15 cellular contexts compared by ENCODE assay signal in genomic region chr11:2271327-2272240, GRCh38. TPM values are rescaled to one million over a fixed set of nuclear protein-coding genes. Genes with fewer than 3 reads are reported as not detected.
DNase-seq lines count a peak whose midpoint lies in the region; ATAC-seq, FAIRE-seq and TF ChIP-seq lines count a peak whose summit lies in the region.
"Had no signal": no experiment of that assay in that cellular context is flagged by ENCODE, and none has a peak within 500 bp of the region (broad histone marks: within the 10 kb centered on the region; RNA-seq: fewer than 3 reads in every experiment).

No MANE protein-coding gene starts in this region.

- intact Hi-C loops in activated CD4-positive, alpha-beta T cell treated with anti-CD3 and anti-CD28 coated beads, Interleukin-2, amount 10 ng/mL, durations not matched to agents 24 days and 14 days (cut with micrococcal nuclease), result no loop called here
- intact Hi-C loops in lower leg skin (cut with DNase I; ENCODE audit: low total_unique reads), result no loop called here

- TF ChIP-seq POLR2A in lower leg skin (IDR thresholded peaks at IDR 0.05) (no peak), H54 (IDR thresholded peaks at IDR 0.05; ENCODE audit: low read depth, low read length) (no peak)

- H3K9me3 Mint-ChIP-seq in activated CD4-positive, alpha-beta T cell treated with anti-CD3 and anti-CD28 coated beads, Interleukin-2, amount 10 ng/mL, durations not matched to agents 24 days and 14 days, result no peaks in the 10 kb centered on the region
- H3K9me3 Mint-ChIP-seq in activated CD8-positive, alpha-beta memory T cell treated with anti-CD3 and anti-CD28 coated beads, Interleukin-2, amount 10 ng/mL, durations not matched to agents 7 days and 5 days (ENCODE audit: low read depth), result no peaks in the 10 kb centered on the region
- no peaks in the 10 kb centered on the region for H3K9me3 Mint-ChIP-seq in stimulated activated effector memory CD8-positive, alpha-beta T cell treated with anti-CD3 and anti-CD28 coated beads, Interleukin-12 subunit alpha, Interleukin-12 subunit beta, amount 100 ng/mL, for 72 hours
- H3K9me3 Mint-ChIP-seq: T-cell had no signal

- H3K27me3 Mint-ChIP-seq in activated CD4-positive, alpha-beta T cell treated with anti-CD3 and anti-CD28 coated beads, Interleukin-2, amount 10 ng/mL, durations not matched to agents 24 days and 14 days, result peaks cover 30% of the 10 kb centered on the region
- peaks cover 47% of the 10 kb centered on the region for H3K27me3 Mint-ChIP-seq in activated CD8-positive, alpha-beta memory T cell treated with anti-CD3 and anti-CD28 coated beads, Interleukin-2, amount 10 ng/mL, durations not matched to agents 7 days and 5 days

- H3K4me3 Mint-ChIP-seq in activated CD4-positive, alpha-beta T cell treated with anti-CD3 and anti-CD28 coated beads, Interleukin-2, amount 10 ng/mL, durations not matched to agents 24 days and 14 days, result peak overlapping the region; percentile 63
- no peak overlapping the region for H3K4me3 Mint-ChIP-seq in activated CD8-positive, alpha-beta memory T cell treated with anti-CD3 and anti-CD28 coated beads, Interleukin-2, amount 10 ng/mL, durations not matched to agents 7 days and 5 days
- H3K4me3 Mint-ChIP-seq in stimulated activated effector memory CD8-positive, alpha-beta T cell treated with anti-CD3 and anti-CD28 coated beads, Interleukin-12 subunit alpha, Interleukin-12 subunit beta, amount 100 ng/mL, for 72 hours, result peak overlapping the region; percentile 71

- CTCF ChIA-PET in activated CD8-positive, alpha-beta memory T cell treated with anti-CD3 and anti-CD28 coated beads, Interleukin-2, amount 10 ng/mL, durations not matched to agents 7 days and 5 days (lab: Charles Lee), result no interaction called here

- no peak for DNase-seq in activated CD4-positive, alpha-beta T cell treated with anti-CD3 and anti-CD28 coated beads, Interleukin-2, amount 10 ng/mL, durations not matched to agents 24 days and 14 days
- DNase-seq in activated CD4-positive, alpha-beta T cell treated with anti-CD3 and anti-CD28 coated beads, Interleukin-2, amount 50 U/mL, for 1 hour, result no peak
- peak; percentile 30 for DNase-seq in activated CD8-positive, alpha-beta memory T cell treated with anti-CD3 and anti-CD28 coated beads, Interleukin-2, amount 10 ng/mL, durations not matched to agents 7 days and 5 days
- DNase-seq in lower leg skin (ENCODE audit: low spot score in 2 of 2) (peak; percentile 13 to 83), H54 (ENCODE audit: insufficient read length, low spot score) (no peak), SHP77 treated with DMSO at 0.1 percent for 48 hours (lab: John Stamatoyannopoulos, UW) (no peak)
- DNase-seq in stimulated activated effector memory CD8-positive, alpha-beta T cell treated with anti-CD3 and anti-CD28 coated beads, Interleukin-12 subunit alpha, Interleukin-12 subunit beta, amount 100 ng/mL, for 72 hours (ENCODE audit: low spot score in 2 of 2), result peak in 1 of 2 donors; percentile 48
- DNase-seq: 8988T, NCI-H2029 had no signal

- no peak overlapping the region for H3K27ac Mint-ChIP-seq in activated CD4-positive, alpha-beta T cell treated with anti-CD3 and anti-CD28 coated beads, Interleukin-2, amount 10 ng/mL, durations not matched to agents 24 days and 14 days
- no peak overlapping the region for H3K27ac Mint-ChIP-seq in activated CD8-positive, alpha-beta memory T cell treated with anti-CD3 and anti-CD28 coated beads, Interleukin-2, amount 10 ng/mL, durations not matched to agents 7 days and 5 days
- no peak overlapping the region for H3K27ac Mint-ChIP-seq in stimulated activated effector memory CD8-positive, alpha-beta T cell treated with anti-CD3 and anti-CD28 coated beads, Interleukin-12 subunit alpha, Interleukin-12 subunit beta, amount 100 ng/mL, for 72 hours
- H3K27ac Mint-ChIP-seq: T-cell had no signal

- no peak for TF ChIP-seq CTCF in lower leg skin (IDR thresholded peaks at IDR 0.05)

- peaks cover 6% of the 10 kb centered on the region for H3K4me1 Mint-ChIP-seq in activated CD4-positive, alpha-beta T cell treated with anti-CD3 and anti-CD28 coated beads, Interleukin-2, amount 10 ng/mL, durations not matched to agents 24 days and 14 days
- peaks cover 16% of the 10 kb centered on the region for H3K4me1 Mint-ChIP-seq in activated CD8-positive, alpha-beta memory T cell treated with anti-CD3 and anti-CD28 coated beads, Interleukin-2, amount 10 ng/mL, durations not matched to agents 7 days and 5 days
- H3K4me1 Mint-ChIP-seq in stimulated activated effector memory CD8-positive, alpha-beta T cell treated with anti-CD3 and anti-CD28 coated beads, Interleukin-12 subunit alpha, Interleukin-12 subunit beta, amount 100 ng/mL, for 72 hours, result peaks cover 19% of the 10 kb centered on the region

- no peak for ATAC-seq in activated CD8-positive, alpha-beta memory T cell treated with anti-CD3 and anti-CD28 coated beads, Interleukin-2, amount 10 ng/mL, durations not matched to agents 7 days and 5 days
- no peak for ATAC-seq in stimulated activated effector memory CD8-positive, alpha-beta T cell treated with anti-CD3 and anti-CD28 coated beads, Interleukin-12 subunit alpha, Interleukin-12 subunit beta, amount 100 ng/mL, for 72 hours
- ATAC-seq in HG02759 (IDR thresholded peaks at IDR 0.05; ENCODE audit: unreplicated experiment), result no peak

- no peaks in the 10 kb centered on the region for H3K36me3 Mint-ChIP-seq in activated CD4-positive, alpha-beta T cell treated with anti-CD3 and anti-CD28 coated beads, Interleukin-2, amount 10 ng/mL, durations not matched to agents 24 days and 14 days (ENCODE audit: low read depth)
- no peaks in the 10 kb centered on the region for H3K36me3 Mint-ChIP-seq in activated CD8-positive, alpha-beta memory T cell treated with anti-CD3 and anti-CD28 coated beads, Interleukin-2, amount 10 ng/mL, durations not matched to agents 7 days and 5 days
- peaks cover 6% of the 10 kb centered on the region for H3K36me3 Mint-ChIP-seq in stimulated activated effector memory CD8-positive, alpha-beta T cell treated with anti-CD3 and anti-CD28 coated beads, Interleukin-12 subunit alpha, Interleukin-12 subunit beta, amount 100 ng/mL, for 72 hours
- H3K36me3 Mint-ChIP-seq: T-cell had no signal

- no peak for FAIRE-seq in H54 (lab: Jason Lieb, UNC)
- FAIRE-seq: D721Med had no signal

- no peak overlapping the region for H3K4me3 ChIP-seq in lower leg skin (ENCODE audit: low read depth, poor library complexity, severe bottlenecking)

- 34 to 41% methylated on average over 40 to 42 of the region's 46 CpGs for WGBS in lower leg skin, 2 donors

RNA-seq across cellular contexts. Expression of gene ASCL2, which starts 1.2 kb away (rescaled TPM):
- 0.62 and 0.96 TPM in 2 replicates for total RNA-seq in activated CD4-positive, alpha-beta T cell treated with anti-CD3 and anti-CD28 coated beads, Interleukin-2, amount 10 ng/mL, durations not matched to agents 24 days and 14 days
- under 1 TPM; 0.12 to 0.15 TPM for total RNA-seq in activated CD8-positive, alpha-beta memory T cell treated with anti-CD3 and anti-CD28 coated beads, Interleukin-2, amount 10 ng/mL, durations not matched to agents 7 days and 5 days
- total RNA-seq in lower leg skin, result 10 to 100 TPM; 21.9 to 43.6 (median 29.3) TPM
- total RNA-seq: H4, OCI-LY7, renal cortical epithelial cell had no signal

RNA-seq across cellular contexts. Expression of gene C11orf21, which starts 30.1 kb away (rescaled TPM):
- 2.4 and 2.6 TPM in 2 replicates for total RNA-seq in activated CD4-positive, alpha-beta T cell treated with anti-CD3 and anti-CD28 coated beads, Interleukin-2, amount 10 ng/mL, durations not matched to agents 24 days and 14 days
- total RNA-seq in activated CD8-positive, alpha-beta memory T cell treated with anti-CD3 and anti-CD28 coated beads, Interleukin-2, amount 10 ng/mL, durations not matched to agents 7 days and 5 days, result 10 to 100 TPM; 28.3 to 49.2 TPM
- total RNA-seq in lower leg skin, result 1 to 10 TPM in 1 of 4 donors, under 1 TPM in 3; 0.42 to 1.4 (median 0.65) TPM

RNA-seq across cellular contexts. Expression of gene TSPAN32, which starts 30.2 kb away (rescaled TPM):
- total RNA-seq in activated CD4-positive, alpha-beta T cell treated with anti-CD3 and anti-CD28 coated beads, Interleukin-2, amount 10 ng/mL, durations not matched to agents 24 days and 14 days, result 2.4 and 2.6 TPM in 2 replicates
- total RNA-seq in activated CD8-positive, alpha-beta memory T cell treated with anti-CD3 and anti-CD28 coated beads, Interleukin-2, amount 10 ng/mL, durations not matched to agents 7 days and 5 days, result 10 to 100 TPM; 20.5 to 41.4 TPM
- total RNA-seq in lower leg skin, result 1 to 10 TPM in 2 of 4 donors, under 1 TPM in 2; 0.30 to 2.4 (median 1.5) TPM
- total RNA-seq: renal cortical epithelial cell had no signal

Comparison
In these comparisons a context has a peak if more than half of its experiments do, and no peak if none do; other contexts are left out.
1. DNase-seq: peak in activated CD8-positive, alpha-beta memory T cell treated with anti-CD3 and anti-CD28 coated beads, Interleukin-2, amount 10 ng/mL, durations not matched to agents 7 days and 5 days (single experiment) and lower leg skin (2 of 2); none in activated CD4-positive, alpha-beta T cell treated with anti-CD3 and anti-CD28 coated beads, Interleukin-2, amount 10 ng/mL, durations not matched to agents 24 days and 14 days (single experiment), activated CD4-positive, alpha-beta T cell treated with anti-CD3 and anti-CD28 coated beads, Interleukin-2, amount 50 U/mL, for 1 hour (single experiment), H54 (single experiment) and SHP77 treated with DMSO at 0.1 percent for 48 hours (single experiment).
2. RNA of gene ASCL2, which starts 1.2 kb away (total RNA-seq): 21.9 to 43.6 TPM in lower leg skin; 0.62 to 0.96 TPM in activated CD4-positive, alpha-beta T cell treated with anti-CD3 and anti-CD28 coated beads, Interleukin-2, amount 10 ng/mL, durations not matched to agents 24 days and 14 days and 0.12 to 0.15 TPM in activated CD8-positive, alpha-beta memory T cell treated with anti-CD3 and anti-CD28 coated beads, Interleukin-2, amount 10 ng/mL, durations not matched to agents 7 days and 5 days; every median in the first group is over 10 times any median in the second.